In the genomic region with DNA sequence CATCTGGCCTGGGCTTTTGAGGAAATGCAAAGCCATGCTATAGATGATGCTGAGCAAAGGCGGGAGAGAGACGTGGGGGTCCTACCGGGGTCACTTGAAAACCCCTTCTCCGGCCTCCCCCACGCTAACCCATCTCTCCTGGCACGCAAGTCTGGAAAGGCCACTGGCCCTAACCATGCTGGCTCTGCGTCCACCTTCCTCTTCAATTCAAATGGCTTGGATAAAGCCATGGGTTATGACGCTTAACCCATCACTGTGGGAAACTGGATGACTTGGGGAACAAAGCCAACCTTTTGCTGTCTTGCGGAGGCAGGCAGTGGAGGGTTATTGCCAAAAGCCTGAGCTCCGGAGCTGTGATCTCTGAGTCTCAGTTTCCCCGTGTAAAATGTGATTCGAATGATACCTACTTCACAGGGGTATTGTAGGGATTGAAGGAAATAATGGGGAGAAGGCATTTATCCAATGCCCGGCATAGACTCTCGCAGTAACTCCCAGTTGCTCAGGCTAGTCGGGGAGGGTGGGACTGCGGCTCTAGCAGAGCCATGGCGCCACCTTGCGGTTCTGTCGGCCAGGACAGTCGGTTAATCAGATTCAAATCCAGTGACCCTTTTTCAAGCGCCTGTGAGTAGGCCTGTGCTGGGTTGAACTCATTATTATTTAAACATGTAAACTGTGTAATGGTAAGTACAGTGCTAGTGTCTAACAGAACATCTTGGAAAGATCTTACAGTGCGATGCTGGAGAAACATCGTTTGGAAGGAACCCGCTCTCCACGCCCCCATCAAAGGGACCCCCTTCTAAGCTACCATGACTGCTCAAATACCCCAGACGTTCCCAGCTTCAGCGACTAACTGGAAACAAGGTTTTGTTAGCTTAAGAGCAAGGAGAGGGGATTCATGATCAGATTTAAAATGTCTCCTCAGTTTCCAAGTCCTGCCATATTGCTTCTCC, we compare ENCODE assay signal across 9 cellular contexts. TPM values are rescaled to one million over a fixed set of nuclear protein-coding genes. Genes with fewer than 3 reads are reported as not detected.
DNase-seq lines count a peak whose midpoint lies in the region; ATAC-seq and TF ChIP-seq lines count a peak whose summit lies in the region.
"Had no signal": no experiment of that assay in that cellular context is flagged by ENCODE, and none has a peak within 500 bp of the region (broad histone marks: within the 10 kb centered on the region; RNA-seq: fewer than 3 reads in every experiment).

No MANE protein-coding gene starts in this region.

- no peaks in the 10 kb centered on the region for H3K9me3 ChIP-seq in right cardiac atrium (ENCODE audit: control insufficient read depth, low read length)
- H3K9me3 ChIP-seq in gastrocnemius medialis: no peaks in the 10 kb centered on the region

- H3K36me3 Mint-ChIP-seq in T-helper 2 cell treated with Interferon-gamma antibody and Interleukin-4, amounts not matched to agents 5 μg/mL and 100 μg/mL, for 36 hours (ENCODE audit: low read depth): no peaks in the 10 kb centered on the region

- H3K4me3 ChIP-seq in right cardiac atrium (ENCODE audit: low read length): no peak overlapping the region
- no peak overlapping the region for H3K4me3 ChIP-seq in gastrocnemius medialis

- in situ Hi-C loops in gastrocnemius medialis (cut with MboI; ENCODE audit: low sequenced_read_pairs in 4 of 4): loop anchor here (5.0 to 25.0 kb wide), 9 partner anchors 70 to 1243 kb away; a partner anchor contains a TSS

- DNase-seq in NCI-H1694 (lab: John Stamatoyannopoulos, UW) (peak; percentile 87), amniotic stem cell (lab: John Stamatoyannopoulos, UW) (peak; percentile 74), right cardiac atrium (peak; percentile 89 to 96 (median 96)), gastrocnemius medialis (peak; percentile 58 to 77), cortex of kidney (lab: John Stamatoyannopoulos, UW) (no peak)
- DNase-seq in T-helper 2 cell treated with Interferon-gamma antibody and Interleukin-4, amounts not matched to agents 5 μg/mL and 100 μg/mL, for 36 hours (ENCODE audit: low spot score): peak; percentile 68

- no peak overlapping the region for H3K27ac Mint-ChIP-seq in T-helper 2 cell treated with Interferon-gamma antibody and Interleukin-4, amounts not matched to agents 5 μg/mL and 100 μg/mL, for 36 hours
- H3K27ac Mint-ChIP-seq: stimulated activated naive CD8-positive, alpha-beta T cell treated with anti-CD3 and anti-CD28 coated beads, Interleukin-15, Interleukin-2, amounts not matched to agents 100 ng/mL and 50 ng/mL, for 24 hours had no signal

- intact Hi-C loops in right cardiac atrium (cut with DNase I): loop anchor here (1.0 to 5.0 kb wide), 5 partner anchors 78 to 193 kb away; a partner anchor contains a TSS
- intact Hi-C loops in gastrocnemius medialis (cut with DNase I; ENCODE audit: low total_unique reads): loop anchor here (1.0 to 10.0 kb wide), 3 partner anchors 76 to 330 kb away; a partner anchor contains a TSS

- ATAC-seq in HG02852 (IDR thresholded peaks at IDR 0.05; ENCODE audit: unreplicated experiment): peak; percentile 87
- ATAC-seq in right cardiac atrium: peak; percentile 93 to 95
- peak; percentile 79 to 96 for ATAC-seq in gastrocnemius medialis

- TF ChIP-seq CTCF in GM12874 (IDR thresholded peaks at IDR 0.05; ENCODE audit: insufficient read depth, low read depth, low read length): peak; percentile 92
- TF ChIP-seq CTCF in gastrocnemius medialis (IDR thresholded peaks at IDR 0.05 in 4 of 5, conservative IDR thresholded peaks at IDR 0.05 in 1 of 5): peak; percentile 83 to 92 (median 88)

- H3K27ac ChIP-seq in right cardiac atrium (ENCODE audit: low read length) (no peak overlapping the region), gastrocnemius medialis (no peak overlapping the region)

- peaks cover 8% of the 10 kb centered on the region for H3K4me1 Mint-ChIP-seq in T-helper 2 cell treated with Interferon-gamma antibody and Interleukin-4, amounts not matched to agents 5 μg/mL and 100 μg/mL, for 36 hours (ENCODE audit: low read depth)

- no peaks in the 10 kb centered on the region for H3K27me3 ChIP-seq in right cardiac atrium (ENCODE audit: control insufficient read depth, insufficient read depth)
- H3K27me3 ChIP-seq in gastrocnemius medialis: no peaks in the 10 kb centered on the region

- TF ChIP-seq POLR2A in gastrocnemius medialis (IDR thresholded peaks at IDR 0.05): no peak

- no peaks in the 10 kb centered on the region for H3K36me3 ChIP-seq in gastrocnemius medialis

- H3K9me3 Mint-ChIP-seq in T-helper 2 cell treated with Interferon-gamma antibody and Interleukin-4, amounts not matched to agents 5 μg/mL and 100 μg/mL, for 36 hours: no peaks in the 10 kb centered on the region
- H3K9me3 Mint-ChIP-seq: stimulated activated naive CD8-positive, alpha-beta T cell treated with anti-CD3 and anti-CD28 coated beads, Interleukin-15, Interleukin-2, amounts not matched to agents 100 ng/mL and 50 ng/mL, for 24 hours had no signal

- H3K4me1 ChIP-seq in right cardiac atrium (ENCODE audit: control insufficient read depth, insufficient read depth, low read length) (no peaks in the 10 kb centered on the region), gastrocnemius medialis (no peaks in the 10 kb centered on the region)

- no peaks in the 10 kb centered on the region for H3K27me3 Mint-ChIP-seq in T-helper 2 cell treated with Interferon-gamma antibody and Interleukin-4, amounts not matched to agents 5 μg/mL and 100 μg/mL, for 36 hours (ENCODE audit: low read depth)

- no peak overlapping the region for H3K4me3 Mint-ChIP-seq in T-helper 2 cell treated with Interferon-gamma antibody and Interleukin-4, amounts not matched to agents 5 μg/mL and 100 μg/mL, for 36 hours
- H3K4me3 Mint-ChIP-seq: stimulated activated naive CD8-positive, alpha-beta T cell treated with anti-CD3 and anti-CD28 coated beads, Interleukin-15, Interleukin-2, amounts not matched to agents 100 ng/mL and 50 ng/mL, for 24 hours had no signal

- 37% methylated on average over 27 of the region's 27 CpGs for WGBS in right cardiac atrium

RNA-seq across cellular contexts. Expression of a gene that starts 20.3 kb away (rescaled TPM):
- total RNA-seq in right cardiac atrium (under 1 TPM in 3 of 4 donors, not detected in 1; 0.25 to 0.80 (median 0.44) TPM), gastrocnemius medialis (not detected)
- not detected for polyA plus RNA-seq in right cardiac atrium
